ENCODE assay signal across 8 cellular contexts in the genomic region with DNA sequence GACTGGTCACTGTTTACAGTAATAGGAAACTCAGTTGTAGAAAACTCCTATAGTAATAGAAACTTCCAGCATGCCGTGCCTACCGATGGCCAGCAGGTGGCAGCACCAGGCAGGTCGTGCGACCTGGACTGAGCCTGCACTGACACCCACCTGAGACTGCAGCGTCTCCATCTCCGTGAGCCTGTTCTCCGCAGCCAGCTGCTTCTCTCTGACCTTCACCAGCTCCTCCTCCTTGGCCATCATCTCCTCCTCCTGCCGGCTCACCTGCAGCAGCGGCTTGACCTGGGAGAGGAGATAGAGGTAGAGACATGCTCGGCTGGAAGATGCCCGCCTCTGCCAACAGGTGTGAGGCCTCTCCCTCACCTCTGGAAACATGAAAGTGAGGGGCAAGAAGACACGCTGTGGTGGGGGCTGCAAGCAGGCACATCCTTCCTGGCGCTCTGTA. TPM values are rescaled to one million over a fixed set of nuclear protein-coding genes. Genes with fewer than 3 reads are reported as not detected.
A peak's percentile ranks its signal among the peaks of the same experiment; 100 is the strongest.
DNase-seq lines count a peak whose midpoint lies in the region; ATAC-seq and TF ChIP-seq lines count a peak whose summit lies in the region.

No MANE protein-coding gene starts in this region.

- H3K36me3 ChIP-seq in kidney epithelial cell (ENCODE audit: control insufficient read depth, insufficient read depth, low read length) = peaks cover 33% of the 10 kb centered on the region

- no peak for ATAC-seq in HG03095 (IDR thresholded peaks at IDR 0.05; ENCODE audit: unreplicated experiment)

- POLR2A ChIA-PET in AG04449 (lab: Yijun Ruan, JAX) = interaction anchor here (1.0 to 1.5 kb wide), 2 partner anchors 27 to 87 kb away, joined by 3 to 4 read pairs; a partner anchor contains a TSS

- H3K4me3 ChIP-seq in AG04449 (ENCODE audit: low read depth, low read length) = no peak overlapping the region
- no peak overlapping the region for H3K4me3 ChIP-seq in kidney epithelial cell (ENCODE audit: low read depth, low read length)

- H3K27me3 ChIP-seq in kidney epithelial cell (ENCODE audit: control insufficient read depth, insufficient read depth, low read length) = no peaks in the 10 kb centered on the region

- no peak overlapping the region for H3K27ac ChIP-seq in caudate nucleus (ENCODE audit: low read depth, low read length)

- peak; percentile 88 for TF ChIP-seq CTCF in AG04449 (IDR thresholded peaks at IDR 0.05; ENCODE audit: insufficient read depth, low read length, missing control alignments)
- peak; percentile 93 for TF ChIP-seq CTCF in kidney epithelial cell (IDR thresholded peaks at IDR 0.05; ENCODE audit: insufficient read depth, low read length, poor library complexity, severe bottlenecking)

- DNase-seq in AG04449 (ENCODE audit: low read depth, low spot score) = no peak
- peak; percentile 75 for DNase-seq in GM19238 (ENCODE audit: insufficient read length, low spot score)
- peak; percentile 70 for DNase-seq in NCI-H2196 (lab: John Stamatoyannopoulos, UW; ENCODE audit: unreplicated experiment)
- peak; percentile 80 for DNase-seq in activated CD4-positive, alpha-beta T cell treated with anti-CD3 and anti-CD28 coated beads for 1 hour
- DNase-seq in caudate nucleus (lab: John Stamatoyannopoulos, UW) = peak in 49 of 61 donors; percentile 6 to 74 (median 37)
- DNase-seq in kidney epithelial cell (ENCODE audit: low read depth) = no peak
- DNase-seq in stimulated activated CD4-positive, alpha-beta T cell treated with anti-CD3 and anti-CD28 coated beads, Interleukin-2, amount 100 ng/mL, for 4 hours (ENCODE audit: low read depth) = peak; percentile 73

- CTCF ChIA-PET in AG04449 (lab: Yijun Ruan, JAX) = interaction anchor here (0.6 to 14.4 kb wide), 23 partner anchors 8 to 185 kb away, joined by 3 to 202 read pairs (median 5); no protein-coding TSS in a partner anchor

RNA-seq across cellular contexts. Expression of a gene that starts 48.5 kb away (rescaled TPM):
- 1.8 and 2.3 TPM in 2 replicates for total RNA-seq in kidney epithelial cell

Comparison
In these comparisons a context has a peak if more than half of its experiments do, and no peak if none do; other contexts are left out.
1. DNase-seq: peak in GM19238 (single experiment), NCI-H2196 (single experiment), activated CD4-positive, alpha-beta T cell treated with anti-CD3 and anti-CD28 coated beads for 1 hour (single experiment), caudate nucleus (49 of 61) and stimulated activated CD4-positive, alpha-beta T cell treated with anti-CD3 and anti-CD28 coated beads, Interleukin-2, amount 100 ng/mL, for 4 hours (single experiment); none in AG04449 (single experiment) and kidney epithelial cell (single experiment).